14 cellular contexts compared by ENCODE assay signal in the genomic region with DNA sequence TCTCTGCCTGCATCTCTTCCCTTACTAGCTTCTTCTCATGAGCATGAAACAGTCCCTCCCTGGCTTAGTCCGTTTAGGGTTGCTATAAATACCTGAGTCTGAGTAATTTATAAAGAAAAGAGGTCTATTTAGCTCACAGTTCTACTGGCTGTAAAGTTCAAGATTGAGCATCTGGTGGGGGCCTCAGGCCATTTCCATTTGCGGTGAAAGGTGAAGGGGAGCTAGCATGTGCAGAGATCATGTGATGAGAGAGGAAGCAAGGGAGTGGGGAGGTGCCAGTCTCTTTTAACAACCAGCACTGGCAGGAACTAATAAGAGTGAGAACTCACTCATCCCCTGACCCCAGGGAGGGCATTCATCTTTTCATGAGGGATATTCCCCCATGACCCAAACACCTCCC. TPM values are rescaled to one million over a fixed set of nuclear protein-coding genes. Genes with fewer than 3 reads are reported as not detected.
DNase-seq lines count a peak whose midpoint lies in the region; ATAC-seq and TF ChIP-seq lines count a peak whose summit lies in the region.
"Had no signal": no experiment of that assay in that cellular context is flagged by ENCODE, and none has a peak within 500 bp of the region (broad histone marks: within the 10 kb centered on the region; RNA-seq: fewer than 3 reads in every experiment).

No MANE protein-coding gene starts in this region.

- intact Hi-C loops in lower leg skin (cut with DNase I; ENCODE audit: low total_unique reads), result no loop called here
- intact Hi-C loops in activated T-helper 1 cell treated with anti-CD3 and anti-CD28 coated beads, Interleukin-12 subunit alpha, Interleukin-12 subunit beta, Interleukin-2, Interleukin-4 antibody, amounts not matched to agents 30 ng/mL and 10 ng/mL and 1 ng/mL, durations not matched to agents 14 hours and 24 hours and 36 hours (cut with micrococcal nuclease), result no loop called here

- H3K27me3 Mint-ChIP-seq in activated T-helper 1 cell treated with anti-CD3 and anti-CD28 coated beads, Interleukin-12 subunit alpha, Interleukin-12 subunit beta, Interleukin-2, Interleukin-4 antibody, amounts not matched to agents 30 ng/mL and 10 ng/mL and 1 ng/mL, durations not matched to agents 14 hours and 24 hours and 36 hours (ENCODE audit: insufficient read depth), result no peaks in the 10 kb centered on the region
- H3K27me3 Mint-ChIP-seq: type B pancreatic cell had no signal

- peak; percentile 75 for ATAC-seq in GM19023 (IDR thresholded peaks at IDR 0.05; ENCODE audit: unreplicated experiment)
- peak; percentile 80 for ATAC-seq in GM21717 (IDR thresholded peaks at IDR 0.05; ENCODE audit: unreplicated experiment)
- peak; percentile 66 for ATAC-seq in HG03159 (IDR thresholded peaks at IDR 0.05; ENCODE audit: unreplicated experiment)
- ATAC-seq: pancreas, SK-N-SH treated with all-trans-retinoic acid at 6 μM for 48 hours had no signal

- H3K4ac ChIP-seq in mesenchymal stem cell (ENCODE audit: low read depth in 1 of 2, low read length in 2 of 2), result no peak overlapping the region

- no peak overlapping the region for H2AFZ ChIP-seq in mesenchymal stem cell (ENCODE audit: low read depth, low read length)

- peak overlapping the region in 1 of 2 experiments; percentile 57 for H3K23ac ChIP-seq in mesenchymal stem cell (ENCODE audit: low read length in 2 of 2)

- DNase-seq in mesenchymal stem cell, result no peak
- DNase-seq in dermis blood vessel endothelial cell, result no peak
- no peak for DNase-seq in lower leg skin (ENCODE audit: low spot score in 2 of 2)
- no peak for DNase-seq in HCEC 1CT
- no peak for DNase-seq in activated T-helper 1 cell treated with anti-CD3 and anti-CD28 coated beads, Interleukin-12 subunit alpha, Interleukin-12 subunit beta, Interleukin-2, Interleukin-4 antibody, amounts not matched to agents 30 ng/mL and 10 ng/mL and 1 ng/mL, durations not matched to agents 14 hours and 24 hours and 36 hours (ENCODE audit: low spot score)
- DNase-seq: esophagus squamous epithelium, kidney glomerular epithelial cell, NCI-H446 treated with DMSO at 0.1 percent for 48 hours, pancreas had no signal

- H3K4me1 ChIP-seq in mesenchymal stem cell (ENCODE audit: control insufficient read depth, insufficient read depth, low read depth, low read length), result no peaks in the 10 kb centered on the region
- H3K4me1 ChIP-seq: esophagus squamous epithelium had no signal

- no peaks in the 10 kb centered on the region for H3K9me3 ChIP-seq in mesenchymal stem cell (ENCODE audit: control insufficient read depth, low read length)
- H3K9me3 ChIP-seq: esophagus squamous epithelium, pancreas had no signal

- H3K27me3 ChIP-seq in mesenchymal stem cell (ENCODE audit: control insufficient read depth in 1 of 2, insufficient read depth in 1 of 2, low read length in 2 of 2), result no peaks in the 10 kb centered on the region
- H3K27me3 ChIP-seq: esophagus squamous epithelium, pancreas had no signal

- H3K18ac ChIP-seq in mesenchymal stem cell (ENCODE audit: low read depth in 1 of 2, low read length in 2 of 2), result no peak overlapping the region

- H3K4me3 ChIP-seq in mesenchymal stem cell (ENCODE audit: insufficient read depth in 1 of 2, low read depth in 1 of 2, low read length in 2 of 2), result no peak overlapping the region
- H3K4me3 ChIP-seq in lower leg skin (ENCODE audit: low read depth, poor library complexity, severe bottlenecking), result no peak overlapping the region
- H3K4me3 ChIP-seq: esophagus squamous epithelium, pancreas had no signal

- H3K79me1 ChIP-seq in mesenchymal stem cell (replicated peaks; ENCODE audit: low read length, poor library complexity, severe bottlenecking), result peaks cover 28% of the 10 kb centered on the region

- H4K91ac ChIP-seq in mesenchymal stem cell (ENCODE audit: low read length), result no peak overlapping the region

- no peak overlapping the region for H3K4me2 ChIP-seq in mesenchymal stem cell (ENCODE audit: low read length, poor library complexity, severe bottlenecking)

- H3K9me3 Mint-ChIP-seq in activated T-helper 1 cell treated with anti-CD3 and anti-CD28 coated beads, Interleukin-12 subunit alpha, Interleukin-12 subunit beta, Interleukin-2, Interleukin-4 antibody, amounts not matched to agents 30 ng/mL and 10 ng/mL and 1 ng/mL, durations not matched to agents 14 hours and 24 hours and 36 hours, result no peaks in the 10 kb centered on the region

- H3K14ac ChIP-seq in mesenchymal stem cell (ENCODE audit: low read length in 2 of 2), result no peak overlapping the region

- peaks cover 11% of the 10 kb centered on the region for H3K4me1 Mint-ChIP-seq in activated T-helper 1 cell treated with anti-CD3 and anti-CD28 coated beads, Interleukin-12 subunit alpha, Interleukin-12 subunit beta, Interleukin-2, Interleukin-4 antibody, amounts not matched to agents 30 ng/mL and 10 ng/mL and 1 ng/mL, durations not matched to agents 14 hours and 24 hours and 36 hours (ENCODE audit: low read depth)

- H3K9ac ChIP-seq in mesenchymal stem cell (ENCODE audit: low read length), result no peak overlapping the region

- no peak for TF ChIP-seq POLR2A in lower leg skin (IDR thresholded peaks at IDR 0.05)

- no peak overlapping the region for H3K27ac Mint-ChIP-seq in activated T-helper 1 cell treated with anti-CD3 and anti-CD28 coated beads, Interleukin-12 subunit alpha, Interleukin-12 subunit beta, Interleukin-2, Interleukin-4 antibody, amounts not matched to agents 30 ng/mL and 10 ng/mL and 1 ng/mL, durations not matched to agents 14 hours and 24 hours and 36 hours
- H3K27ac Mint-ChIP-seq: type B pancreatic cell had no signal

- H3K36me3 ChIP-seq in mesenchymal stem cell (ENCODE audit: control insufficient read depth in 1 of 2, insufficient read depth in 2 of 2, low read depth in 1 of 2, low read length in 2 of 2), result peaks cover 0 to 21% of the 10 kb centered on the region in 2 experiments
- H3K36me3 ChIP-seq: pancreas had no signal

- H2BK15ac ChIP-seq in mesenchymal stem cell (ENCODE audit: low read depth, poor library complexity, severe bottlenecking), result no peak overlapping the region

- H2AK5ac ChIP-seq in mesenchymal stem cell (ENCODE audit: low read length, severe bottlenecking), result no peak overlapping the region

- peak overlapping the region; percentile 9 for H4K8ac ChIP-seq in mesenchymal stem cell (ENCODE audit: low read length)

- H3K36me3 Mint-ChIP-seq in activated T-helper 1 cell treated with anti-CD3 and anti-CD28 coated beads, Interleukin-12 subunit alpha, Interleukin-12 subunit beta, Interleukin-2, Interleukin-4 antibody, amounts not matched to agents 30 ng/mL and 10 ng/mL and 1 ng/mL, durations not matched to agents 14 hours and 24 hours and 36 hours (ENCODE audit: low read depth), result peaks cover 18% of the 10 kb centered on the region

- H2BK12ac ChIP-seq in mesenchymal stem cell (ENCODE audit: low read length in 2 of 2), result no peak overlapping the region

- no peak overlapping the region for H3K27ac ChIP-seq in mesenchymal stem cell (ENCODE audit: low read length, poor library complexity, severe bottlenecking)
- H3K27ac ChIP-seq: esophagus squamous epithelium, pancreas had no signal

- no peak overlapping the region for H3K4me3 Mint-ChIP-seq in activated T-helper 1 cell treated with anti-CD3 and anti-CD28 coated beads, Interleukin-12 subunit alpha, Interleukin-12 subunit beta, Interleukin-2, Interleukin-4 antibody, amounts not matched to agents 30 ng/mL and 10 ng/mL and 1 ng/mL, durations not matched to agents 14 hours and 24 hours and 36 hours
- H3K4me3 Mint-ChIP-seq: type B pancreatic cell had no signal

- H2BK120ac ChIP-seq in mesenchymal stem cell (ENCODE audit: low read depth, low read length), result no peak overlapping the region

- no peak for TF ChIP-seq CTCF in lower leg skin (IDR thresholded peaks at IDR 0.05)

- H2BK5ac ChIP-seq in mesenchymal stem cell (ENCODE audit: low read depth, low read length, poor library complexity, severe bottlenecking), result no peak overlapping the region

- 49% methylated on average over 2 of the region's 2 CpGs for WGBS in mesenchymal stem cell
- 54 to 67% methylated on average over 2 of the region's 2 CpGs for WGBS in lower leg skin, 2 donors

RNA-seq across cellular contexts. Expression of gene RHBDD1, which starts 26.8 kb away (rescaled TPM):
- 20.6 TPM for polyA plus RNA-seq in mesenchymal stem cell (2013, experiment 1 of 2)
- 20.9 TPM for polyA plus RNA-seq in mesenchymal stem cell (2013, experiment 2 of 2)
- total RNA-seq in dermis blood vessel endothelial cell (14.3 and 16.0 TPM in 2 replicates), lower leg skin (10 to 100 TPM in 3 of 4 donors, 1 to 10 TPM in 1; 7.8 to 28.9 (median 18.0) TPM)
- 39.9 and 48.0 TPM in 2 replicates for total RNA-seq in activated T-helper 1 cell treated with anti-CD3 and anti-CD28 coated beads, Interleukin-12 subunit alpha, Interleukin-12 subunit beta, Interleukin-2, Interleukin-4 antibody, amounts not matched to agents 30 ng/mL and 10 ng/mL and 1 ng/mL, durations not matched to agents 14 hours and 24 hours and 36 hours
